Comparison of ENCODE assay signal across 8 cellular contexts in genomic region chr11:6681949-6682348, GRCh38.
DNase-seq lines count a peak whose midpoint lies in the region; TF ChIP-seq lines count a peak whose summit lies in the region.

No MANE protein-coding gene starts in this region.

- peak overlapping the region; percentile 99 for H3K4me3 ChIP-seq in GM12875 (ENCODE audit: low read depth, low read length)
- peak overlapping the region; percentile 98 for H3K4me3 ChIP-seq in fibroblast of mammary gland (ENCODE audit: control insufficient read depth, low read depth, low read length)
- H3K4me3 ChIP-seq in skeletal muscle cell (ENCODE audit: low read depth, low read length) = peak overlapping the region; percentile 86

- TF ChIP-seq CTCF in GM12875 (IDR thresholded peaks at IDR 0.05; ENCODE audit: borderline replicate concordance, insufficient read depth, low read depth, low read length) (no peak), fibroblast of mammary gland (conservative IDR thresholded peaks at IDR 0.05; ENCODE audit: control insufficient read depth, insufficient read depth, low read depth, low read length) (no peak), GM13977 (IDR thresholded peaks at IDR 0.05; ENCODE audit: extremely low read depth, insufficient read depth, missing control alignments) (no peak)

- in situ Hi-C loops in GM13977 (cut with MboI; ENCODE audit: low pct_unique_long_range_greater_than_20kb, low sequenced_read_pairs, unreplicated experiment) = no loop called here

- DNase-seq in RKO (ENCODE audit: low spot score) (peak; percentile 51), fibroblast of mammary gland (ENCODE audit: low read depth) (no peak), skeletal muscle cell (ENCODE audit: low read depth) (no peak), NCI-H2196 treated with DMSO at 0.1 percent for 48 hours (lab: John Stamatoyannopoulos, UW; ENCODE audit: unreplicated experiment) (no peak), GM13977 (ENCODE audit: low spot score) (no peak), SIG-M5 treated with dmso at 0.1 percent for 504 hours (lab: John Stamatoyannopoulos, UW; ENCODE audit: unreplicated experiment) (no peak)
- DNase-seq in activated CD4-positive, alpha-beta T cell treated with anti-CD3 and anti-CD28 coated beads for 48 hours = no peak
